8 cellular contexts compared by ENCODE assay signal in genomic region chr1:40508375-40509341, GRCh38. TPM values are rescaled to one million over a fixed set of nuclear protein-coding genes. Genes with fewer than 3 reads are reported as not detected.
DNase-seq lines count a peak whose midpoint lies in the region; ATAC-seq and TF ChIP-seq lines count a peak whose summit lies in the region.

EXO5 (plus strand) TSS chr1:40508767; CDS start chr1:40514545, 5,778 bp downstream.

- peak within 1 kb of the TSS; percentile 82 for H3K4me3 ChIP-seq in choroid plexus epithelial cell (ENCODE audit: low read depth, low read length)

- peaks cover 14% of the 10 kb centered on the region for H3K4me1 Mint-ChIP-seq in activated CD4-positive, alpha-beta T cell treated with anti-CD3 and anti-CD28 coated beads for 36 hours

- peaks cover 22% of the 10 kb centered on the region for H3K9me3 Mint-ChIP-seq in activated CD4-positive, alpha-beta T cell treated with anti-CD3 and anti-CD28 coated beads for 36 hours (ENCODE audit: low read depth)

- intact Hi-C loops in activated CD4-positive, alpha-beta T cell treated with anti-CD3 and anti-CD28 coated beads for 36 hours (cut with DNase I, micrococcal nuclease): loop anchor here (1.0 kb wide), 4 partner anchors 23 to 58 kb away; partner anchors contain the start of genes ZNF684 (in 2 of the 2), ZFP69 (in 1 of the 2) and ZFP69B (in 1 of the 2)

- CTCF ChIA-PET in activated CD4-positive, alpha-beta T cell treated with anti-CD3 and anti-CD28 coated beads for 36 hours (lab: Charles Lee): interaction anchor here (1.1 to 1.8 kb wide), 4 partner anchors 9 to 1290 kb away, joined by 3 to 15 read pairs (median 3); partner anchors contain the start of gene ZNF684

- H3K27me3 Mint-ChIP-seq in activated CD4-positive, alpha-beta T cell treated with anti-CD3 and anti-CD28 coated beads for 36 hours: no peaks in the 10 kb centered on the region

- POLR2A ChIA-PET in activated CD4-positive, alpha-beta T cell treated with anti-CD3 and anti-CD28 coated beads for 36 hours (lab: Charles Lee): interaction anchor here (0.6 to 1.0 kb wide), 5 partner anchors 24 to 341 kb away, joined by 3 to 6 read pairs (median 4); partner anchors contain the start of gene ZFP69

- H3K36me3 Mint-ChIP-seq in activated CD4-positive, alpha-beta T cell treated with anti-CD3 and anti-CD28 coated beads for 36 hours (ENCODE audit: low read depth): peaks cover 60% of the 10 kb centered on the region

- no peak for TF ChIP-seq CTCF in choroid plexus epithelial cell (conservative IDR thresholded peaks at IDR 0.05; ENCODE audit: low read depth, low read length)

- ATAC-seq in HG03066 (IDR thresholded peaks at IDR 0.05; ENCODE audit: low read depth, unreplicated experiment): peak; percentile 79
- peak; percentile 99 for ATAC-seq in activated CD4-positive, alpha-beta T cell treated with anti-CD3 and anti-CD28 coated beads for 36 hours

- DNase-seq in NCI-H1436 (lab: John Stamatoyannopoulos, UW): peak; percentile 81
- no peak for DNase-seq in NCI-H1436 treated with DMSO at 0.1 percent for 48 hours (lab: John Stamatoyannopoulos, UW)
- DNase-seq in NCI-H345 (lab: John Stamatoyannopoulos, UW): peak; percentile 89
- DNase-seq in activated CD4-positive, alpha-beta T cell treated with anti-CD3 and anti-CD28 coated beads for 36 hours: peak; percentile 94
- DNase-seq in choroid plexus epithelial cell (ENCODE audit: low read depth): peak; percentile 79
- peak; percentile 32 for DNase-seq in kidney glomerular epithelial cell (lab: John Stamatoyannopoulos, UW)
- peak; percentile 73 to 84 for DNase-seq in stimulated activated CD4-positive, alpha-beta T cell treated with anti-CD3 and anti-CD28 coated beads, Interleukin-15, amount 100 ng/mL, for 48 hours (ENCODE audit: low read depth in 2 of 2)

- peak within 1 kb of the TSS; percentile 88 for H3K27ac Mint-ChIP-seq in activated CD4-positive, alpha-beta T cell treated with anti-CD3 and anti-CD28 coated beads for 36 hours

- peak within 1 kb of the TSS; percentile 75 for H3K4me3 Mint-ChIP-seq in activated CD4-positive, alpha-beta T cell treated with anti-CD3 and anti-CD28 coated beads for 36 hours

RNA-seq across cellular contexts. Expression of gene EXO5, which starts in this region (rescaled TPM):
- total RNA-seq in activated CD4-positive, alpha-beta T cell treated with anti-CD3 and anti-CD28 coated beads for 36 hours: 10 to 100 TPM in 1 of 2 experiments, 1 to 10 TPM in 1; 9.5 to 11.9 TPM
